1 cellular context compared by ENCODE assay signal in the genomic region with DNA sequence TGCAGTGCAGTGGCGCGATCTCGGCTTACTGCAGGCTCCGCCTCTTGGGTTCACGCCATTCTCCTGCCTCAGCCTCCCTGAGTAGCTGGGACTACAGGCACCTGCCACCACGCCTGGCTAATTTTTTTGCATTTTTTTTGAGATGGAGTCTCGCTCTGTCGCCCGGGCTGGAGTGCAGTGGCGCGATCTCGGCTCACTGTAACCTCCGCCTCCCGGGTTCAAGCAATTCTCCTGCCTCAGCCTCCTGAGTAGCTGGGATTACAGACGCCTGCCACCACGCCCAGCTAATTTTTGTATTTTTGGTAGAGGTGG.
A peak's percentile ranks its signal among the peaks of the same experiment; 100 is the strongest.
TF ChIP-seq lines count a peak whose summit lies in the region.

No MANE protein-coding gene starts in this region.

TF ChIP-seq in HEK293, 187 proteins besides CTCF, POLR2A, EP300 and RAD21:
- TF ChIP-seq KLF9 (tag by site-specific recombination; IDR thresholded peaks at IDR 0.05; ENCODE audit: low read depth) (0 out of 2 replicates have a peak, but pooled peaks have one; percentile 5), ZNF600 (tag by site-specific recombination; IDR thresholded peaks at IDR 0.05) (peak; percentile 49; the same call in 1 of the 2 replicates)
